ENCODE assay signal across 8 cellular contexts in the genomic region with DNA sequence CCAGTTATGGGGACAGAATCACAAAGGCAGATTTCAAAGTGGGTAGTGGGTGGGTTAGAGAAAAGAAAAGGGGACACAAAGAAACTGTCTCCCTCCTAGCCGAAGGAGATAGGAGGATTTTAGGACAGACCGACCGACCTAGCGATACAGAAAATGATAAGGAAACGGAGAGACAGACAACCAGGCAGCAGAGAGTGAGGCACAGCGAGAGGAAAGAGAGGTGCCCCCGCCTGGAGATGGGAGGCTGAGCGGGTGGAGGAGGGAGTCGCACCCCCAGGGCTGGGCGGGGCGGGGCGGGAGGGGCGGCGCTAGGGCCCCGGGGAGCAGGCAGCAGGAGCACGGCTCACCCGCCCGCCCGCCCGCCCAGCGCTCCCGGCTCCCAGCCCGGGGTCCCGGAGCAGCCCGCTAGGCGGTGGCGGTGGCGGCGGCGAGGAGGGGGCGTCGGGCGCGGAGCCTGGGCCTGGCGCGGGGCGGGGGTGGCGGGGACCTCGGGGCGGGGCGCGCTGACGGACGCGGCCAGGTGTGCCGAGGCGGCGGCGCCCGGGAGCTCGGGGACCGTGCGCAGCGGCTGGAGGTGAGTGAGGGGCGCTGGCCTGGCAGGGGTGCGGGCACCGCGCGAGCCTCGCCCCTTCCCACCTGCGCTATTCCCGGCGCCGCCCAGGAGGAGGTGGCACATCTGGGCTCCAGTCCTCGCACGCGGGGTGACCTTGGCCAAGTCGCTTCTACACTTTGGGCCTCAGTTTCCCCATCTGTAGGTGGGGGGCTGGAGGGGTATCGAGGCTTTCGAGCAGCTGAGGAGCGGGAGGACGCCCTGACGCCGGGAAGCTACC. TPM values are rescaled to one million over a fixed set of nuclear protein-coding genes. Genes with fewer than 3 reads are reported as not detected.
DNase-seq lines count a peak whose midpoint lies in the region; ATAC-seq and TF ChIP-seq lines count a peak whose summit lies in the region.

No MANE protein-coding gene starts in this region.

- H3K4me2 ChIP-seq in DOHH2 (ENCODE audit: low read length), result peak overlapping the region; percentile 35; the same call in 1 of the 2 replicates
- H3K4me2 ChIP-seq in H9 (ENCODE audit: insufficient read depth, insufficient read length, low read length), result peak overlapping the region; percentile 66

- no peak overlapping the region for H2AK5ac ChIP-seq in H9 (ENCODE audit: insufficient read length, low read length)

- no peak overlapping the region for H3K27ac ChIP-seq in DOHH2 (ENCODE audit: low read depth, low read length)
- H3K27ac ChIP-seq in H9 (ENCODE audit: insufficient read length, low read depth, low read length), result no peak overlapping the region
- peak overlapping the region; percentile 81 to 85 for H3K27ac ChIP-seq in left lung

- H3T11ph ChIP-seq in H9 (ENCODE audit: low read length), result no peak overlapping the region

- H4K20me1 ChIP-seq in DOHH2 (ENCODE audit: control insufficient read depth, insufficient read depth, low read depth, low read length) (no peaks in the 10 kb centered on the region), H9 (ENCODE audit: control insufficient read depth, insufficient read depth, insufficient read length) (no peaks in the 10 kb centered on the region)

- H3K27me3 ChIP-seq in DOHH2 (ENCODE audit: control insufficient read depth, low read length) (peaks cover 36% of the 10 kb centered on the region), H9 (ENCODE audit: insufficient read depth, low read length) (no peaks in the 10 kb centered on the region; the same call in 1 of the 2 replicates), left lung (peaks cover 0 to 24% of the 10 kb centered on the region in 2 donors)

- H3K9me3 Mint-ChIP-seq in H9, result peaks cover 0 to 2% of the 10 kb centered on the region in 2 experiments; a peak in 2 of 5 replicates
- no peaks in the 10 kb centered on the region for H3K9me3 Mint-ChIP-seq in stimulated activated memory B cell treated with anti-CD40 and anti-IgM and Interleukin-4, amounts not matched to agents 10 μg/mL and 1 μg/mL and 100 μg/mL, for 72 hours

- H3K36me3 Mint-ChIP-seq in H9 (ENCODE audit: insufficient read depth in 1 of 3, low read depth in 3 of 3), result no peaks in the 10 kb centered on the region
- H3K36me3 Mint-ChIP-seq in stimulated activated memory B cell treated with anti-CD40 and anti-IgM and Interleukin-4, amounts not matched to agents 10 μg/mL and 1 μg/mL and 100 μg/mL, for 72 hours, result peaks cover 5% of the 10 kb centered on the region

- H3K79me2 ChIP-seq in DOHH2 (ENCODE audit: control insufficient read depth, low read length), result no peaks in the 10 kb centered on the region
- H3K79me2 ChIP-seq in H9 (ENCODE audit: insufficient read depth, low read length), result no peaks in the 10 kb centered on the region

- no peak overlapping the region for H4K5ac ChIP-seq in H9 (ENCODE audit: insufficient read length, low read depth, low read length)

- H2BK5ac ChIP-seq in H9 (ENCODE audit: insufficient read length, low read length), result no peak overlapping the region

- H3K4me1 ChIP-seq in DOHH2 (ENCODE audit: control insufficient read depth, low read length) (peaks cover 16% of the 10 kb centered on the region), H9 (ENCODE audit: insufficient read depth, low read length) (no peaks in the 10 kb centered on the region), left lung (peaks cover 28 to 58% of the 10 kb centered on the region in 2 donors)

- no peak overlapping the region for H3K23ac ChIP-seq in H9 (ENCODE audit: insufficient read length, low read depth, low read length)

- peak; percentile 42 for ATAC-seq in left lung
- ATAC-seq in stimulated activated memory B cell treated with anti-CD40 and anti-IgM and Interleukin-4, amounts not matched to agents 10 μg/mL and 1 μg/mL and 100 μg/mL, for 72 hours, result peak; percentile 49
- no peak for ATAC-seq in GM18873 (IDR thresholded peaks at IDR 0.05; ENCODE audit: low FRiP score, unreplicated experiment)

- H2BK120ac ChIP-seq in H9 (ENCODE audit: low read depth, low read length, poor library complexity, severe bottlenecking), result no peak overlapping the region

- H3K79me1 ChIP-seq in H9 (ENCODE audit: insufficient read depth, low read depth, low read length, poor library complexity, severe bottlenecking), result no peaks in the 10 kb centered on the region

- H4K91ac ChIP-seq in H9 (ENCODE audit: insufficient read length, low read depth, low read length), result no peak overlapping the region

- no peak overlapping the region for H3K4ac ChIP-seq in H9 (ENCODE audit: low read depth, low read length)

- H3F3A ChIP-seq in DOHH2 (ENCODE audit: control insufficient read depth, insufficient read depth), result no peaks in the 10 kb centered on the region

- H3K4me3 ChIP-seq in DOHH2 (ENCODE audit: low read length) (0 out of 2 replicates have a peak overlapping the region, but pooled peaks have one; percentile 15), left lung (peak overlapping the region; percentile 60 to 63)

- no peak overlapping the region for H2BK15ac ChIP-seq in H9 (ENCODE audit: low read depth, low read length)

- no peak overlapping the region for H4K8ac ChIP-seq in H9 (replicated peaks; ENCODE audit: insufficient read length, low read depth, low read length)

- H3K27me3 Mint-ChIP-seq in H9 (ENCODE audit: low read depth), result peaks cover 35% of the 10 kb centered on the region
- no peaks in the 10 kb centered on the region for H3K27me3 Mint-ChIP-seq in stimulated activated memory B cell treated with anti-CD40 and anti-IgM and Interleukin-4, amounts not matched to agents 10 μg/mL and 1 μg/mL and 100 μg/mL, for 72 hours

- H3K14ac ChIP-seq in H9 (ENCODE audit: insufficient read depth, low read length), result no peak overlapping the region; the same call in 1 of the 2 replicates

- H3K18ac ChIP-seq in H9 (ENCODE audit: insufficient read length, low read depth, low read length), result no peak overlapping the region

- H2BK12ac ChIP-seq in H9 (ENCODE audit: insufficient read length, low read depth, low read length), result no peak overlapping the region

- peak overlapping the region; percentile 67 to 84 for H3K4me3 Mint-ChIP-seq in H9
- peak overlapping the region; percentile 96 for H3K4me3 Mint-ChIP-seq in stimulated activated memory B cell treated with anti-CD40 and anti-IgM and Interleukin-4, amounts not matched to agents 10 μg/mL and 1 μg/mL and 100 μg/mL, for 72 hours

- no peak overlapping the region for H3K9ac ChIP-seq in H9 (ENCODE audit: extremely low read depth, insufficient read length, low read length)

- H3K9me3 ChIP-seq in DOHH2 (ENCODE audit: control insufficient read depth, insufficient read depth, low read length), result no peaks in the 10 kb centered on the region
- no peaks in the 10 kb centered on the region for H3K9me3 ChIP-seq in H9 (ENCODE audit: control insufficient read depth, low read depth, low read length)
- H3K9me3 ChIP-seq in left lung, result no peaks in the 10 kb centered on the region

- no peak overlapping the region for H2AFZ ChIP-seq in H9 (ENCODE audit: low read length)

- WGBS in H9 (ENCODE audit: extremely low coverage, insufficient read length, low lambda C conversion rate), result no CpG with 5 or more reads among the region's 74 CpGs

- H2BK20ac ChIP-seq in H9 (ENCODE audit: low read depth, low read length, poor library complexity, severe bottlenecking), result no peak overlapping the region

- H3K9me2 ChIP-seq in DOHH2 (replicated peaks; ENCODE audit: control insufficient read depth, low read length), result no peaks in the 10 kb centered on the region

- H3K27ac Mint-ChIP-seq in H9, result no peak overlapping the region
- H3K27ac Mint-ChIP-seq in stimulated activated memory B cell treated with anti-CD40 and anti-IgM and Interleukin-4, amounts not matched to agents 10 μg/mL and 1 μg/mL and 100 μg/mL, for 72 hours, result peak overlapping the region; percentile 79

- intact Hi-C loops in left lung (cut with DNase I), result no loop called here

- peak; percentile 56 for DNase-seq in H9
- DNase-seq in T follicular helper cell (ENCODE audit: low read depth), result peak; percentile 18
- DNase-seq in central memory CD4-positive, alpha-beta T cell, result peak; percentile 24
- no peak for DNase-seq in left lung
- no peak for DNase-seq in NCI-H2029 (lab: John Stamatoyannopoulos, UW)

- TF ChIP-seq CTCF in DOHH2 (IDR thresholded peaks at IDR 0.05; ENCODE audit: low read depth, low read length, poor library complexity, severe bottlenecking) (no peak), H9 (conservative IDR thresholded peaks at IDR 0.05) (no peak; the same call in 2 of the 3 replicates), left lung (IDR thresholded peaks at IDR 0.05) (no peak)

- peaks cover 4% of the 10 kb centered on the region for H3K23me2 ChIP-seq in H9 (ENCODE audit: insufficient read length, low read depth, low read length, poor library complexity, severe bottlenecking)

- H3K36me3 ChIP-seq in DOHH2 (ENCODE audit: control insufficient read depth, low read length) (no peaks in the 10 kb centered on the region), left lung (no peaks in the 10 kb centered on the region)

- H3K56ac ChIP-seq in H9 (ENCODE audit: insufficient read length, low read depth, low read length), result no peak overlapping the region

- H3K4me1 Mint-ChIP-seq in H9, result peaks cover 30 to 43% of the 10 kb centered on the region in 2 experiments
- peaks cover 56% of the 10 kb centered on the region for H3K4me1 Mint-ChIP-seq in stimulated activated memory B cell treated with anti-CD40 and anti-IgM and Interleukin-4, amounts not matched to agents 10 μg/mL and 1 μg/mL and 100 μg/mL, for 72 hours

RNA-seq across cellular contexts. Expression of a gene that starts 15.9 kb away (rescaled TPM):
- total RNA-seq in H9 (2021) (1.7 and 1.9 TPM in 2 replicates), left lung (100 to 1,000 TPM in 1 of 2 donors, 10 to 100 TPM in 1; 80.4 to 114 TPM)

RNA-seq across cellular contexts. Expression of a gene that starts 36.5 kb away (rescaled TPM):
- total RNA-seq in H9 (2021) (15.8 and 18.1 TPM in 2 replicates), left lung (1 to 10 TPM in 1 of 2 donors, under 1 TPM in 1; 0.79 to 3.1 TPM)

Comparison
In these comparisons a context has a peak if more than half of its experiments do, and no peak if none do; other contexts are left out.
1. H3K27ac ChIP-seq: peak in left lung (2 of 2); none in DOHH2 (single experiment) and H9 (single experiment).
2. DNase-seq: peak in H9 (single experiment), T follicular helper cell (single experiment) and central memory CD4-positive, alpha-beta T cell (single experiment); none in left lung (0 of 2) and NCI-H2029 (single experiment).
3. RNA of a gene that starts 15.9 kb away (total RNA-seq): 80.4 to 114 TPM in left lung; 1.7 to 1.9 TPM in H9; every median in the first group is over 10 times any median in the second.